Comparison of ENCODE assay signal across 28 cellular contexts in the genomic region with DNA sequence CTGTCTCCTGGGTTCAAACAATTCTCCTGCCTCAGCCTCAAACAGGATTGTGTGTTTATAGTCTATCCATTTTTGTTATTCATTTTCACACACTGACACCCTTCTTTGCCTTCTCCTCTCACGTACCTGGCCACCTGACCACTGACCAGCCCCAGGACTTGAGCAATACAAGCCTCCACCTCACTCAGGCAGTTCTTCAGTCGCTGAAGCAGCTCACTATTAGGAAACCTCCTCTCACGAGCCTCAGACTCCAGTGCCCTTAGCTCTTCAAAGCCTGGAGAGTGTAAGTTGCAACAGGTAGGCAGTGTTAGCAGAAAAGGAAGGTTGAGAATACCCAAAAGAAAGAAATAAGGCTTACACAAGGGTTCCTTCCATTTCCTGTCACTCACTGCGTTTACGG. TPM values are rescaled to one million over a fixed set of nuclear protein-coding genes. Genes with fewer than 3 reads are reported as not detected.
DNase-seq lines count a peak whose midpoint lies in the region; ATAC-seq, FAIRE-seq and TF ChIP-seq lines count a peak whose summit lies in the region.
"Had no signal": no experiment of that assay in that cellular context is flagged by ENCODE, and none has a peak within 500 bp of the region (broad histone marks: within the 10 kb centered on the region; RNA-seq: fewer than 3 reads in every experiment).

No MANE protein-coding gene starts in this region.

- H3K4me2 ChIP-seq in OCI-LY7 (ENCODE audit: low read length) = no peak overlapping the region
- H3K4me2 ChIP-seq: BLaER1 had no signal

- H3K9me2 ChIP-seq in OCI-LY7 (ENCODE audit: insufficient read depth, low read length) = no peaks in the 10 kb centered on the region

- no peaks in the 10 kb centered on the region for H4K20me1 ChIP-seq in OCI-LY7 (ENCODE audit: insufficient read depth, low read length)
- H4K20me1 ChIP-seq: BLaER1 had no signal

- H3K27ac Mint-ChIP-seq in activated CD4-positive, alpha-beta T cell treated with anti-CD3 and anti-CD28 coated beads, Interleukin-2, amount 10 ng/mL, durations not matched to agents 7 days and 5 days = peak overlapping the region; percentile 57
- H3K27ac Mint-ChIP-seq: CD14-positive monocyte; CD4-positive, alpha-beta memory T cell; CD4-positive, CD25-positive, alpha-beta regulatory T cell; CD8-positive, alpha-beta memory T cell had no signal

- peaks cover 57% of the 10 kb centered on the region for H3K36me3 Mint-ChIP-seq in activated CD4-positive, alpha-beta T cell treated with anti-CD3 and anti-CD28 coated beads, Interleukin-2, amount 10 ng/mL, durations not matched to agents 7 days and 5 days (ENCODE audit: low read depth)
- H3K36me3 Mint-ChIP-seq: CD4-positive, CD25-positive, alpha-beta regulatory T cell had no signal

- H3K79me2 ChIP-seq in OCI-LY7 (ENCODE audit: insufficient read depth, low read depth, low read length) = peaks cover 10% of the 10 kb centered on the region; the same call in 1 of the 2 replicates

- H3K9me3 Mint-ChIP-seq in activated CD4-positive, alpha-beta T cell treated with anti-CD3 and anti-CD28 coated beads, Interleukin-2, amount 10 ng/mL, durations not matched to agents 7 days and 5 days = no peaks in the 10 kb centered on the region
- H3K9me3 Mint-ChIP-seq: CD14-positive monocyte; CD4-positive, alpha-beta memory T cell; CD4-positive, CD25-positive, alpha-beta regulatory T cell; CD8-positive, alpha-beta memory T cell had no signal

- POLR2A ChIA-PET in activated CD4-positive, alpha-beta T cell treated with anti-CD3 and anti-CD28 coated beads, Interleukin-2, amount 10 ng/mL, durations not matched to agents 7 days and 5 days (lab: Charles Lee) = no interaction called here
- POLR2A ChIA-PET in OCI-LY7 (lab: Charles Lee) = no interaction called here

- no peaks in the 10 kb centered on the region for H3K27me3 Mint-ChIP-seq in activated CD4-positive, alpha-beta T cell treated with anti-CD3 and anti-CD28 coated beads, Interleukin-2, amount 10 ng/mL, durations not matched to agents 7 days and 5 days
- H3K27me3 Mint-ChIP-seq: CD4-positive, alpha-beta memory T cell; CD4-positive, CD25-positive, alpha-beta regulatory T cell; CD8-positive, alpha-beta memory T cell had no signal

- no peaks in the 10 kb centered on the region for H3K9me3 ChIP-seq in OCI-LY7 (ENCODE audit: low read length)
- H3K9me3 ChIP-seq in lower lobe of right lung = no peaks in the 10 kb centered on the region
- H3K9me3 ChIP-seq: BE2C, BLaER1 had no signal

- no peaks in the 10 kb centered on the region for H3K27me3 ChIP-seq in lower lobe of right lung (ENCODE audit: low read depth)
- H3K27me3 ChIP-seq: BE2C, BLaER1 had no signal

- H3K4me3 ChIP-seq in OCI-LY7 (ENCODE audit: low read depth, low read length, poor library complexity, severe bottlenecking) = no peak overlapping the region
- H3K4me3 ChIP-seq in lower lobe of right lung = no peak overlapping the region
- H3K4me3 ChIP-seq: BLaER1, GM12878 had no signal

- TF ChIP-seq CTCF in OCI-LY7 (conservative IDR thresholded peaks at IDR 0.05; ENCODE audit: low read length) (no peak), lower lobe of right lung (IDR thresholded peaks at IDR 0.05) (no peak)

- no peak for DNase-seq in activated CD4-positive, alpha-beta T cell treated with anti-CD3 and anti-CD28 coated beads, Interleukin-2, amount 10 ng/mL, durations not matched to agents 7 days and 5 days
- DNase-seq in activated CD4-positive, alpha-beta T cell treated with anti-CD3 and anti-CD28 coated beads, Interleukin-2, amount 50 U/mL, for 4 hours = no peak
- DNase-seq in OCI-LY7 (ENCODE audit: low spot score) (no peak), lower lobe of right lung (peak; percentile 45), occipital lobe (lab: John Stamatoyannopoulos, UW) (no peak), frontal cortex (ENCODE audit: low spot score in 2 of 2) (no peak)
- no peak for DNase-seq in effector CD8-positive, alpha-beta T cell (lab: John Stamatoyannopoulos, UW)
- DNase-seq: 8988T; ACHN; BE2C; C1 segment of cervical spinal cord; CD4-positive, alpha-beta memory T cell; CD4-positive, CD25-positive, alpha-beta regulatory T cell; CD8-positive, alpha-beta memory T cell; COR-L47; DMS 273 treated with DMSO at 0.1 percent for 48 hours; DMS153; DMS53; DMS79; DND-41; GDM1 had no signal

- H3K4me1 Mint-ChIP-seq in activated CD4-positive, alpha-beta T cell treated with anti-CD3 and anti-CD28 coated beads, Interleukin-2, amount 10 ng/mL, durations not matched to agents 7 days and 5 days = peaks cover 11% of the 10 kb centered on the region
- H3K4me1 Mint-ChIP-seq: CD14-positive monocyte had no signal

- H3K4me3 Mint-ChIP-seq in activated CD4-positive, alpha-beta T cell treated with anti-CD3 and anti-CD28 coated beads, Interleukin-2, amount 10 ng/mL, durations not matched to agents 7 days and 5 days = no peak overlapping the region
- H3K4me3 Mint-ChIP-seq: CD14-positive monocyte; CD4-positive, alpha-beta memory T cell; CD8-positive, alpha-beta memory T cell had no signal

- intact Hi-C loops in OCI-LY7 (cut with micrococcal nuclease; ENCODE audit: unreplicated experiment) (no loop called here), lower lobe of right lung (cut with DNase I) (no loop called here)

- H2AFZ ChIP-seq in OCI-LY7 (ENCODE audit: low read length) = no peak overlapping the region

- H3K36me3 ChIP-seq in OCI-LY7 (ENCODE audit: insufficient read depth, low read length) = peaks cover 90% of the 10 kb centered on the region
- H3K36me3 ChIP-seq in lower lobe of right lung = peaks cover 72% of the 10 kb centered on the region
- H3K36me3 ChIP-seq: BE2C, BLaER1 had no signal

- H3K27ac ChIP-seq in OCI-LY7 (ENCODE audit: low read depth, low read length, poor library complexity, severe bottlenecking) (peak overlapping the region; percentile 95), lower lobe of right lung (no peak overlapping the region)
- H3K27ac ChIP-seq: BLaER1 had no signal

- no TSS peak for BruUV-seq in OCI-LY7 (replicated peaks; lab: Mats Ljungman, UMichigan)

- FAIRE-seq in frontal cortex (lab: Jason Lieb, UNC) = no peak
- FAIRE-seq: A204.1, GM12878, GM12892, GM19239 had no signal

- peaks cover 76% of the 10 kb centered on the region for H3K4me1 ChIP-seq in OCI-LY7 (ENCODE audit: insufficient read depth, low read length, poor library complexity, severe bottlenecking)
- H3K4me1 ChIP-seq in lower lobe of right lung = no peaks in the 10 kb centered on the region
- H3K4me1 ChIP-seq: BE2C, BLaER1 had no signal

- ATAC-seq in lower lobe of right lung = peak in 1 of 2 donors; percentile 58
- ATAC-seq: GM12878 had no signal

- CTCF ChIA-PET in activated CD4-positive, alpha-beta T cell treated with anti-CD3 and anti-CD28 coated beads, Interleukin-2, amount 10 ng/mL, durations not matched to agents 7 days and 5 days (lab: Charles Lee) = no interaction called here
- CTCF ChIA-PET in OCI-LY7 (lab: Charles Lee; ENCODE audit: unreplicated experiment) = no interaction called here

RNA-seq across cellular contexts. Expression of a gene that starts 29.3 kb away (rescaled TPM):
- 10 to 100 TPM; 61.8 to 62.8 TPM for total RNA-seq in activated CD4-positive, alpha-beta T cell treated with anti-CD3 and anti-CD28 coated beads, Interleukin-2, amount 10 ng/mL, durations not matched to agents 7 days and 5 days
- 47.0 and 48.3 TPM in 2 replicates for total RNA-seq in OCI-LY7 (2014; rRNA removed; shearing (Covaris generic))
- total RNA-seq in OCI-LY7 (2022) (52.4 and 59.9 TPM in 2 replicates), lower lobe of right lung (69.2 TPM), occipital lobe (not detected), frontal cortex (27.7 TPM)
- total RNA-seq: A673; CD4-positive, CD25-positive, alpha-beta regulatory T cell had no signal
